In the genomic region with DNA sequence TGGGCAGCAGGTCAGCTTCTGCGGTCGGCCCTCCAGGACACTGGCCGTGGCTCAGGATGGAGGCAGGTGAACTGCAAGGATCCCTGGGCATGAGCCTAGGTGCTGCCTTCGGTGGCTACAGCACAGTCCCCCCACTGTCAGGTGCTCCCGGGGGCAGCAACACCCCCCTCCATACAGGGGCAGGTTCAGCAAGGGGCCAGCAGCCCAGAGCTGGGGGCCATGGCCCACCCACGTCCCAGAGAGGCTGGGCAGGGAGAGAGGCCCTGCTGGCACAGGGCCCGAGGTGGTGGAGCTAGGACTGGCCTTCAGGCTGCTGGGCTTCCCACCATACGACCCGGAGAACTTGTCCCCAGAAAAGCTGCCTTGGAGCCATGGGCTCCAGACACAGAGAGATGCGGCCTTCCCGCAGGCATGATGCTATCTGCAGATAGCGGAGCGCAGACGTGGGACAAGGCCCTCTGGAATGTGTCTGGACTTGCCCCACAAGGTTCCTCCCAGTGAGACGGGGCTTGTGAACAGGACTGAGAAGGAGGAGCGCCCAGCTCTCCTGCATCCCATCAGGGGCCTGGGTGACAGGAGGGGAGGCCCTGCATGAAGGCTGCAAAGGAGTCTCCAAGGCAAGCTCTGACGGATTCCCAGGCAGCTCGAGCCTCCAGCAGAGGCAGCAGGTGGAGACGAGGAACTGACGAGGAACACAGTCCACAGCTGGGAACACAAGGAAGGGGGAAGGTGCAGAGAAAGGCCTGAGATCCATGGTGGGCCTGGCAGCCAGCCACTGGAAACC, we compare ENCODE assay signal across 14 cellular contexts.
DNase-seq lines count a peak whose midpoint lies in the region; ATAC-seq and TF ChIP-seq lines count a peak whose summit lies in the region.
"Had no signal": no experiment of that assay in that cellular context is flagged by ENCODE, and none has a peak within 500 bp of the region (broad histone marks: within the 10 kb centered on the region; RNA-seq: fewer than 3 reads in every experiment).

No MANE protein-coding gene starts in this region.

- H3K79me1 ChIP-seq in trophoblast cell (ENCODE audit: low read length), result peaks cover 81% of the 10 kb centered on the region

- no CpG with 5 or more reads among the region's 20 CpGs for WGBS in trophoblast cell (ENCODE audit: extremely low coverage, insufficient coverage, insufficient read length)

- peak overlapping the region; percentile 98 for H3K14ac ChIP-seq in trophoblast cell (ENCODE audit: low read length)

- DNase-seq in RWPE1 (ENCODE audit: low spot score) (peak; percentile 73), trophoblast cell (peak; percentile 99), C1 segment of cervical spinal cord (lab: John Stamatoyannopoulos, UW) (no peak)
- no peak for DNase-seq in activated T-helper 2 cell treated with anti-CD3 and anti-CD28 coated beads, Interferon-gamma antibody, Interleukin-2, Interleukin-4, amounts not matched to agents 10 μg/mL and 5 μg/mL and 100 μg/mL, durations not matched to agents 14 hours and 24 hours and 36 hours (ENCODE audit: low spot score)
- DNase-seq: activated CD4-positive, CD25-positive, alpha-beta regulatory T cell; caudate nucleus; kidney glomerular epithelial cell; NCI-H446 treated with DMSO at 0.1 percent for 48 hours; SIG-M5 had no signal

- no peaks in the 10 kb centered on the region for H3K36me3 ChIP-seq in HUES6 (ENCODE audit: control insufficient read depth, insufficient read depth, low read length)
- H3K36me3 ChIP-seq in trophoblast cell (ENCODE audit: control insufficient read depth in 1 of 2, insufficient read depth in 2 of 2, low read length in 2 of 2), result peaks cover 7 to 8% of the 10 kb centered on the region in 2 experiments
- H3K36me3 ChIP-seq: neutrophil had no signal

- H3K4me3 Mint-ChIP-seq in activated T-helper 2 cell treated with anti-CD3 and anti-CD28 coated beads, Interferon-gamma antibody, Interleukin-2, Interleukin-4, amounts not matched to agents 10 μg/mL and 5 μg/mL and 100 μg/mL, durations not matched to agents 14 hours and 24 hours and 36 hours (ENCODE audit: low read depth), result no peak overlapping the region
- H3K4me3 Mint-ChIP-seq: stimulated activated naive CD8-positive, alpha-beta T cell treated with anti-CD3 and anti-CD28 coated beads, Interleukin-15, Interleukin-2, amounts not matched to agents 100 ng/mL and 50 ng/mL, for 24 hours had no signal

- no peaks in the 10 kb centered on the region for H3K4me1 Mint-ChIP-seq in activated T-helper 2 cell treated with anti-CD3 and anti-CD28 coated beads, Interferon-gamma antibody, Interleukin-2, Interleukin-4, amounts not matched to agents 10 μg/mL and 5 μg/mL and 100 μg/mL, durations not matched to agents 14 hours and 24 hours and 36 hours (ENCODE audit: low read depth)

- no peaks in the 10 kb centered on the region for H3K9me3 ChIP-seq in HUES6 (ENCODE audit: control insufficient read depth, insufficient read depth, low read depth, low read length)
- H3K9me3 ChIP-seq in trophoblast cell (ENCODE audit: insufficient read depth, low read depth, low read length), result peaks cover 2% of the 10 kb centered on the region
- H3K9me3 ChIP-seq: neutrophil had no signal

- no peaks in the 10 kb centered on the region for H3K9me3 Mint-ChIP-seq in activated T-helper 2 cell treated with anti-CD3 and anti-CD28 coated beads, Interferon-gamma antibody, Interleukin-2, Interleukin-4, amounts not matched to agents 10 μg/mL and 5 μg/mL and 100 μg/mL, durations not matched to agents 14 hours and 24 hours and 36 hours
- H3K9me3 Mint-ChIP-seq: stimulated activated naive CD8-positive, alpha-beta T cell treated with anti-CD3 and anti-CD28 coated beads, Interleukin-15, Interleukin-2, amounts not matched to agents 100 ng/mL and 50 ng/mL, for 24 hours had no signal

- POLR2A ChIA-PET in RWPE1 (lab: Yijun Ruan, JAX; ENCODE audit: low non-redundant PET), result interaction anchor here (1.0 to 1.4 kb wide), 2 partner anchors 26 to 112 kb away, joined by 3 read pairs; no protein-coding TSS in a partner anchor

- H3K9ac ChIP-seq in HUES6 (ENCODE audit: low read length) (peak overlapping the region; percentile 54), trophoblast cell (ENCODE audit: low read length) (peak overlapping the region; percentile 10)

- H3K4me3 ChIP-seq in HUES6 (ENCODE audit: low read depth, low read length) (no peak overlapping the region), trophoblast cell (ENCODE audit: low read depth, low read length) (no peak overlapping the region)

- ATAC-seq in esophagus mucosa (peak; percentile 18), HG02678 (IDR thresholded peaks at IDR 0.05; ENCODE audit: unreplicated experiment) (no peak)

- no peak overlapping the region for H3K23ac ChIP-seq in trophoblast cell (ENCODE audit: low read length)

- peak overlapping the region; percentile 77 for H4K8ac ChIP-seq in trophoblast cell (ENCODE audit: low read depth, low read length)

- CTCF ChIA-PET in RWPE1 (lab: Yijun Ruan, JAX), result interaction anchor here (0.5 to 1.2 kb wide), 4 partner anchors 68 to 257 kb away, joined by 3 to 4 read pairs (median 3); no protein-coding TSS in a partner anchor

- peak overlapping the region; percentile 97 for H3K4ac ChIP-seq in trophoblast cell (ENCODE audit: low read depth, low read length)

- H3K27me3 ChIP-seq in HUES6 (ENCODE audit: control insufficient read depth, insufficient read depth, low read length) (no peaks in the 10 kb centered on the region), trophoblast cell (ENCODE audit: insufficient read depth, low read length) (no peaks in the 10 kb centered on the region)
- H3K27me3 ChIP-seq: neutrophil had no signal

- intact Hi-C loops in activated T-helper 2 cell treated with anti-CD3 and anti-CD28 coated beads, Interferon-gamma antibody, Interleukin-2, Interleukin-4, amounts not matched to agents 10 μg/mL and 5 μg/mL and 100 μg/mL, durations not matched to agents 14 hours and 24 hours and 36 hours (cut with micrococcal nuclease), result no loop called here

- peaks cover 74% of the 10 kb centered on the region for H3K79me2 ChIP-seq in trophoblast cell (ENCODE audit: control insufficient read depth, insufficient read depth, low read length, poor library complexity)

- no peak for TF ChIP-seq CTCF in RWPE1 (conservative IDR thresholded peaks at IDR 0.05; ENCODE audit: low read depth)

- peak overlapping the region; percentile 90 for H2BK12ac ChIP-seq in trophoblast cell (ENCODE audit: low read length)

- peak overlapping the region; percentile 38 for H2AFZ ChIP-seq in trophoblast cell (ENCODE audit: insufficient read depth, low read length, poor library complexity)

- H3K27me3 Mint-ChIP-seq in activated T-helper 2 cell treated with anti-CD3 and anti-CD28 coated beads, Interferon-gamma antibody, Interleukin-2, Interleukin-4, amounts not matched to agents 10 μg/mL and 5 μg/mL and 100 μg/mL, durations not matched to agents 14 hours and 24 hours and 36 hours (ENCODE audit: low read depth), result no peaks in the 10 kb centered on the region
- H3K27me3 Mint-ChIP-seq: stimulated activated naive CD8-positive, alpha-beta T cell treated with anti-CD3 and anti-CD28 coated beads, Interleukin-15, Interleukin-2, amounts not matched to agents 100 ng/mL and 50 ng/mL, for 24 hours had no signal

- H2BK120ac ChIP-seq in trophoblast cell (ENCODE audit: insufficient read depth, low read length, poor library complexity), result peak overlapping the region; percentile 100

- peak overlapping the region; percentile 44 for H3K4me2 ChIP-seq in trophoblast cell (ENCODE audit: low read length)

- H2AK5ac ChIP-seq in trophoblast cell (ENCODE audit: low read length), result peak overlapping the region; percentile 95

- no peaks in the 10 kb centered on the region for H3K36me3 Mint-ChIP-seq in activated T-helper 2 cell treated with anti-CD3 and anti-CD28 coated beads, Interferon-gamma antibody, Interleukin-2, Interleukin-4, amounts not matched to agents 10 μg/mL and 5 μg/mL and 100 μg/mL, durations not matched to agents 14 hours and 24 hours and 36 hours (ENCODE audit: low read depth)

- H3K27ac Mint-ChIP-seq in activated T-helper 2 cell treated with anti-CD3 and anti-CD28 coated beads, Interferon-gamma antibody, Interleukin-2, Interleukin-4, amounts not matched to agents 10 μg/mL and 5 μg/mL and 100 μg/mL, durations not matched to agents 14 hours and 24 hours and 36 hours, result no peak overlapping the region
- H3K27ac Mint-ChIP-seq: stimulated activated naive CD8-positive, alpha-beta T cell treated with anti-CD3 and anti-CD28 coated beads, Interleukin-15, Interleukin-2, amounts not matched to agents 100 ng/mL and 50 ng/mL, for 24 hours had no signal

- H3K4me1 ChIP-seq in HUES6 (ENCODE audit: control insufficient read depth, insufficient read depth, low read length) (peaks cover 35% of the 10 kb centered on the region), trophoblast cell (ENCODE audit: control insufficient read depth in 1 of 2, insufficient read depth in 2 of 2, low read length in 2 of 2) (peaks cover 78 to 82% of the 10 kb centered on the region in 2 experiments)

- H2BK5ac ChIP-seq in trophoblast cell (ENCODE audit: low read depth, low read length, poor library complexity), result peak overlapping the region; percentile 99

- H4K12ac ChIP-seq in trophoblast cell (ENCODE audit: low read depth, low read length), result peak overlapping the region; percentile 20

- H4K91ac ChIP-seq in trophoblast cell (ENCODE audit: low read depth, low read length), result peak overlapping the region; percentile 100

- H3K27ac ChIP-seq in HUES6 (ENCODE audit: low read depth, low read length), result peak overlapping the region; percentile 64
- peak overlapping the region; percentile 100 for H3K27ac ChIP-seq in RWPE1
- peak overlapping the region; percentile 99 for H3K27ac ChIP-seq in trophoblast cell (ENCODE audit: low read depth, low read length)
- H3K27ac ChIP-seq: neutrophil had no signal

- H3K18ac ChIP-seq in trophoblast cell (ENCODE audit: low read length), result peak overlapping the region; percentile 97

Comparison
In these comparisons a context has a peak if more than half of its experiments do, and no peak if none do; other contexts are left out.
1. DNase-seq: peak in RWPE1 (single experiment) and trophoblast cell (2 of 2); none in activated T-helper 2 cell treated with anti-CD3 and anti-CD28 coated beads, Interferon-gamma antibody, Interleukin-2, Interleukin-4, amounts not matched to agents 10 μg/mL and 5 μg/mL and 100 μg/mL, durations not matched to agents 14 hours and 24 hours and 36 hours (single experiment) and C1 segment of cervical spinal cord (0 of 14).
2. Peak in every context shown above with its lines, with median percentiles within 50 percentile points of each other: H3K27ac ChIP-seq.